10 cellular contexts compared by ENCODE assay signal in the genomic region with DNA sequence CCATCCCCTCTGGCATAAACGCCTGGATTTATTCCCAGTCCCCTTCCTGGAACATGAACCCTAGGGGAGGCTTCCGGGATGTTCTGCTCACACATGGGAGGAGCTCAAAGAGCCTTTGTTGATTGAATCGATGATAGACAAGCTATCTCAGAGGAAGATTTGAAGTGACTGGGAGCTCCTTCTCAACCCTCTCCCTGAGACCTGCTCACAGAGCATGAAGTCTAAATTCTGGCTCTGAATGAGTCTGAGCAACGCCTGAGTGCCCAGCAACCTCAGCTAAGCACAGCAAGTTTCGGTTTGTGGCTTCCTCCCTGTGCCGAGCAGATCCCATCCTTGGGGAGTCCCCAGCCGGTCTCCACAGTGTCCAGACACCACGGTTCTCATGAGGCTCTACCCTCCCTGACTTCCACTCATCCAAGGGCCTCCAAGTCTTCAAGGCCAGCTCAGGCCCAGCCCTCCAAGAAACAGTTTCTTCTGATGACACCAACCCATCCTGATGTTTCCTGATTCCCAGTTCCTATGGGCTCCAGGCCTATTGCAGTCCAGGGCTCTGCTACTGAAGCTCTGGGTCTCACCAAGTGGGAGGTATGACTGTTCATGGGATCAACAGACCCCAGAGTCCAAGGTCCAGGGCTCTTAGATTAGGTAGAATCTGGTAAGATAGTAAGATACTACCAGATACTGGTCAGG.
A peak's percentile ranks its signal among the peaks of the same experiment; 100 is the strongest.
DNase-seq lines count a peak whose midpoint lies in the region; ATAC-seq and TF ChIP-seq lines count a peak whose summit lies in the region.
"Had no signal": no experiment of that assay in that cellular context is flagged by ENCODE, and none has a peak within 500 bp of the region (broad histone marks: within the 10 kb centered on the region; RNA-seq: fewer than 3 reads in every experiment).

No MANE protein-coding gene starts in this region.

- CTCF ChIA-PET in activated CD8-positive, alpha-beta T cell treated with anti-CD3 and anti-CD28 coated beads, Interleukin-2, amount 10 ng/mL, durations not matched to agents 7 days and 5 days (lab: Charles Lee) = no interaction called here

- no peak for TF ChIP-seq POLR2A in uterus (IDR thresholded peaks at IDR 0.05)

- H3K27ac Mint-ChIP-seq in activated CD8-positive, alpha-beta T cell treated with anti-CD3 and anti-CD28 coated beads, Interleukin-2, amount 10 ng/mL, durations not matched to agents 7 days and 5 days = no peak overlapping the region

- H3K36me3 ChIP-seq in uterus = no peaks in the 10 kb centered on the region

- H3K4me1 Mint-ChIP-seq in activated CD8-positive, alpha-beta T cell treated with anti-CD3 and anti-CD28 coated beads, Interleukin-2, amount 10 ng/mL, durations not matched to agents 7 days and 5 days (ENCODE audit: low read depth) = peaks cover 4% of the 10 kb centered on the region

- H3K9me3 Mint-ChIP-seq in activated CD8-positive, alpha-beta T cell treated with anti-CD3 and anti-CD28 coated beads, Interleukin-2, amount 10 ng/mL, durations not matched to agents 7 days and 5 days (ENCODE audit: insufficient read depth) = peaks cover 4% of the 10 kb centered on the region

- ATAC-seq in GM18498 (IDR thresholded peaks at IDR 0.05; ENCODE audit: unreplicated experiment) (peak; percentile 95), GM21360 (IDR thresholded peaks at IDR 0.05; ENCODE audit: unreplicated experiment) (peak; percentile 97), HG03135 (IDR thresholded peaks at IDR 0.05; ENCODE audit: unreplicated experiment) (peak; percentile 90)
- ATAC-seq in activated CD8-positive, alpha-beta T cell treated with anti-CD3 and anti-CD28 coated beads, Interleukin-2, amount 10 ng/mL, durations not matched to agents 7 days and 5 days = no peak
- no peak for ATAC-seq in stimulated activated naive CD8-positive, alpha-beta T cell treated with anti-CD3 and anti-CD28 coated beads, Interleukin-15, Interleukin-2, amounts not matched to agents 100 U/mL and 50 U/mL, for 24 hours
- ATAC-seq: K562 had no signal

- no peak for TF ChIP-seq CTCF in uterus (IDR thresholded peaks at IDR 0.05)

- no peak overlapping the region for H3K4me3 Mint-ChIP-seq in activated CD8-positive, alpha-beta T cell treated with anti-CD3 and anti-CD28 coated beads, Interleukin-2, amount 10 ng/mL, durations not matched to agents 7 days and 5 days

- POLR2A ChIA-PET in activated CD8-positive, alpha-beta T cell treated with anti-CD3 and anti-CD28 coated beads, Interleukin-2, amount 10 ng/mL, durations not matched to agents 7 days and 5 days (lab: Charles Lee) = no interaction called here

- no peak overlapping the region for H3K27ac ChIP-seq in uterus
- H3K27ac ChIP-seq: SK-N-MC had no signal

- DNase-seq in foreskin melanocyte = peak; percentile 29
- no peak for DNase-seq in uterus
- DNase-seq in activated CD8-positive, alpha-beta T cell treated with anti-CD3 and anti-CD28 coated beads, Interleukin-2, amount 10 ng/mL, durations not matched to agents 7 days and 5 days = no peak
- DNase-seq in stimulated activated naive CD8-positive, alpha-beta T cell treated with anti-CD3 and anti-CD28 coated beads, Interleukin-15, Interleukin-2, amounts not matched to agents 100 U/mL and 50 U/mL, for 24 hours = no peak
- DNase-seq in DMS 273 (lab: John Stamatoyannopoulos, UW; ENCODE audit: unreplicated experiment) = no peak

- H3K36me3 Mint-ChIP-seq in activated CD8-positive, alpha-beta T cell treated with anti-CD3 and anti-CD28 coated beads, Interleukin-2, amount 10 ng/mL, durations not matched to agents 7 days and 5 days (ENCODE audit: low read depth) = no peaks in the 10 kb centered on the region

- no peaks in the 10 kb centered on the region for H3K9me3 ChIP-seq in uterus

- H3K4me1 ChIP-seq in uterus = no peaks in the 10 kb centered on the region

- intact Hi-C loops in uterus (cut with DNase I; ENCODE audit: low total_unique reads) = no loop called here

- H3K27me3 ChIP-seq in uterus = no peaks in the 10 kb centered on the region

- no peak overlapping the region for H3K4me3 ChIP-seq in uterus
- H3K4me3 ChIP-seq: K562, SK-N-MC had no signal

- H3K27me3 Mint-ChIP-seq in activated CD8-positive, alpha-beta T cell treated with anti-CD3 and anti-CD28 coated beads, Interleukin-2, amount 10 ng/mL, durations not matched to agents 7 days and 5 days (ENCODE audit: low read depth) = peaks cover 2% of the 10 kb centered on the region

Comparison
In these comparisons a context has a peak if more than half of its experiments do, and no peak if none do; other contexts are left out.
1. ATAC-seq: peak in GM18498 (single experiment), GM21360 (single experiment) and HG03135 (single experiment); none in activated CD8-positive, alpha-beta T cell treated with anti-CD3 and anti-CD28 coated beads, Interleukin-2, amount 10 ng/mL, durations not matched to agents 7 days and 5 days (single experiment) and stimulated activated naive CD8-positive, alpha-beta T cell treated with anti-CD3 and anti-CD28 coated beads, Interleukin-15, Interleukin-2, amounts not matched to agents 100 U/mL and 50 U/mL, for 24 hours (single experiment).